ENCODE assay signal across 8 cellular contexts in the genomic region with DNA sequence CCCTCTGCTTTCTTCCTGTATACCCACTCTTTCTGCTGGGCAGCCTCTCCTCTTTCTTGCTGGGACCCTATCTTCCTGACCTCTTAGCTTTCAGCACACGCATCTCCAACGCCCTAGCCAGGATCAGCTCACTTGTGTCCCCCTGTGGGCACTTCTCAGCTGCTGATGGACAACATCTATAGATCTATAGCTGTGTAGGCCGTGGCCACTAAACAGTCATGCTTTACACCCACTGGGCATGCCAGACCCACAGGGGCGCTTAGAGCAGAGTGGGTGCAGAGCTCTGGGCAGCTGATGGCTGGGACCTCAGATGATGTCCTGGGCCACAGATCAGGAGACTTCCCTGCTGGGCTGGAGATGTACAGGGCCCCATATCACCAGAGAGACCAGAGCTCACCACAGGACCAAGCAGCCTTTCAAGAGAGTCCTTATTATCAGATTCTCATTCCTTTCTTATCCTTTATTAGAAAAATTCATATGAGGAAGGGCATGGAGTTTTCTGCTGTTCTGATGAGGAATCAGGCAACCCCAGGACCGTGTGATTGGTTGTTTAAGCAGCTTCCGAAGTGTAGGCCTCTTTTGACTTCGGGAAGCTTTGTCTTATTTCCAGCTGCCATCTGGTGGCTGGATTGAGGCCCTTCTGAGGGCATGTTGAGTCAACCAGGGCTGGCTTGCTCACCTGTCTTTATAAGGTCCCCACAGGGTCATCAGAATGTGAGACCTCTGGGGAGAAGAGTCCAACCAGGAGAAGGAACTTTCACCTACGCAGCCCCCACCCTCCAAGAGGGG.
DNase-seq lines count a peak whose midpoint lies in the region; ATAC-seq and TF ChIP-seq lines count a peak whose summit lies in the region.

No MANE protein-coding gene starts in this region.

- no peaks in the 10 kb centered on the region for H3K4me1 ChIP-seq in ascending aorta

- no peaks in the 10 kb centered on the region for H3K27me3 ChIP-seq in ascending aorta

- H3K36me3 ChIP-seq in ascending aorta, result no peaks in the 10 kb centered on the region

- no peak overlapping the region for H3K4me3 ChIP-seq in ascending aorta
- no peak overlapping the region for H3K4me3 ChIP-seq in skeletal muscle cell (ENCODE audit: low read depth, low read length)

- peak; percentile 81 for DNase-seq in ELF-1 (ENCODE audit: low read depth, low spot score)
- DNase-seq in Kasumi-1 (lab: John Stamatoyannopoulos, UW), result peak; percentile 8 to 50
- peak; percentile 86 for DNase-seq in SK-MEL-5 (ENCODE audit: low read depth, low spot score)
- DNase-seq in ascending aorta (ENCODE audit: low spot score in 2 of 2), result no peak
- peak; percentile 15 to 61 for DNase-seq in hippocampal formation (lab: John Stamatoyannopoulos, UW)
- DNase-seq in skeletal muscle cell (ENCODE audit: low read depth), result peak; percentile 45

- intact Hi-C loops in ascending aorta (cut with DNase I), result loop anchor here (1.0 kb wide), 1 partner anchor 121 kb away; no protein-coding TSS in a partner anchor

- in situ Hi-C loops in SK-MEL-5 (cut with HindIII; ENCODE audit: low pct_unique_long_range_greater_than_20kb, low sequenced_read_pairs), result no loop called here

- no peak overlapping the region for H3K27ac ChIP-seq in ascending aorta

- ATAC-seq in GM19467 (IDR thresholded peaks at IDR 0.05; ENCODE audit: unreplicated experiment), result no peak
- ATAC-seq in GM18873 (IDR thresholded peaks at IDR 0.05; ENCODE audit: low FRiP score, unreplicated experiment), result no peak

- TF ChIP-seq CTCF in ascending aorta (IDR thresholded peaks at IDR 0.05), result peak; percentile 26 to 50 (median 47)

- no peaks in the 10 kb centered on the region for H3K9me3 ChIP-seq in ascending aorta

Comparison
In these comparisons a context has a peak if more than half of its experiments do, and no peak if none do; other contexts are left out.
1. DNase-seq: peak in ELF-1 (single experiment), Kasumi-1 (2 of 2), SK-MEL-5 (single experiment), hippocampal formation (2 of 2) and skeletal muscle cell (single experiment); none in ascending aorta (0 of 2).